8 cellular contexts compared by ENCODE assay signal in genomic region chr1:226736908-226737818, GRCh38. TPM values are rescaled to one million over a fixed set of nuclear protein-coding genes. Genes with fewer than 3 reads are reported as not detected.
DNase-seq lines count a peak whose midpoint lies in the region; ATAC-seq, FAIRE-seq and TF ChIP-seq lines count a peak whose summit lies in the region.

No MANE protein-coding gene starts in this region.

- H2AK9ac ChIP-seq in IMR-90 (replicated peaks; ENCODE audit: low read depth, low read length, poor library complexity), result peak overlapping the region; percentile 22

- no peaks in the 10 kb centered on the region for H3K79me2 ChIP-seq in H1 (ENCODE audit: control insufficient read depth in 1 of 2, insufficient read depth in 2 of 2, low read length in 2 of 2)

- BruUV-seq in IMR-90 (replicated peaks; lab: Mats Ljungman, UMichigan), result no TSS peak

- no peak overlapping the region for H4K5ac ChIP-seq in IMR-90 (ENCODE audit: low read depth, low read length)
- H4K5ac ChIP-seq in H1 (ENCODE audit: insufficient read length, low read depth, low read length), result no peak overlapping the region

- no peak for TF ChIP-seq RAD21 in IMR-90 (IDR thresholded peaks at IDR 0.05; ENCODE audit: low read length)
- TF ChIP-seq RAD21 in H1 (IDR thresholded peaks at IDR 0.05 in 1 of 2, conservative IDR thresholded peaks at IDR 0.05 in 1 of 2; ENCODE audit: low read depth in 2 of 2, low read length in 2 of 2), result peak in 1 of 2 experiments; percentile 3; a peak in 2 of 4 replicates

- peaks cover 56% of the 10 kb centered on the region for H3K4me1 Mint-ChIP-seq in CD4-positive, alpha-beta T cell (ENCODE audit: low read depth)
- peaks cover 40% of the 10 kb centered on the region for H3K4me1 Mint-ChIP-seq in memory B cell

- CTCF ChIA-PET in CD4-positive, alpha-beta T cell (lab: Charles Lee), result interaction anchor here (1.1 to 2.5 kb wide), 4 partner anchors 49 to 111 kb away, joined by 3 to 10 read pairs (median 5); no protein-coding TSS in a partner anchor
- CTCF ChIA-PET in IMR-90 (lab: Yijun Ruan, JAX) (no interaction called here), H1 (lab: Charles Lee; ENCODE audit: partially characterized antibody) (interaction anchor here (0.6 to 2.0 kb wide), 11 partner anchors 9 to 104 kb away, joined by 3 to 7 read pairs (median 3); no protein-coding TSS in a partner anchor)

- in situ Hi-C loops in IMR-90 (cut with MboI; ENCODE audit: low sequenced_read_pairs), result loop anchor here (10.0 kb wide), 1 partner anchor 102 kb away; no protein-coding TSS in a partner anchor

- ATAC-seq in CD4-positive, alpha-beta T cell (ENCODE audit: poor library complexity), result peak; percentile 6
- peak; percentile 43 for ATAC-seq in GM19395 (IDR thresholded peaks at IDR 0.05; ENCODE audit: unreplicated experiment)
- ATAC-seq in IMR-90 (ENCODE audit: low read depth), result peak; percentile 73
- ATAC-seq in memory B cell (ENCODE audit: low read depth), result peak; percentile 75

- DNase-seq in CD4-positive, alpha-beta T cell, result peak in 9 of 10 experiments; percentile 38 to 61 (median 48)
- DNase-seq in IMR-90 (peak; percentile 23), H1 (ENCODE audit: low read depth in 1 of 2, low spot score in 2 of 2) (peak in 1 of 2 experiments; percentile 71), memory B cell (ENCODE audit: low spot score in 2 of 2) (peak; percentile 51 to 54), substantia nigra (lab: John Stamatoyannopoulos, UW) (peak in 42 of 49 donors; percentile 38 to 84 (median 62)), RCC 7860 (ENCODE audit: low spot score) (no peak)
- peak; percentile 55 to 67 for DNase-seq in activated CD4-positive, alpha-beta T cell treated with anti-CD3 and anti-CD28 coated beads, Interleukin-2, amount 50 U/mL, for 48 hours

- H4K91ac ChIP-seq in IMR-90 (ENCODE audit: insufficient read depth, low read depth, low read length) (0 out of 2 replicates have a peak overlapping the region, but pooled peaks have one; percentile 8), H1 (replicated peaks; ENCODE audit: insufficient read length, low read length) (peak overlapping the region; percentile 67)

- H3K9ac ChIP-seq in IMR-90 (ENCODE audit: low read depth, low read length) (peak overlapping the region; percentile 46; the same call in 1 of the 2 replicates), H1 (replicated peaks in 1 of 4; ENCODE audit: extremely low read depth in 1 of 4, low read depth in 3 of 4, low read length in 3 of 4) (no peak overlapping the region; a peak in 2 of 7 replicates)

- TF ChIP-seq POLR2A in IMR-90 (IDR thresholded peaks at IDR 0.05; ENCODE audit: low read depth, low read length) (no peak), H1 (IDR thresholded peaks at IDR 0.05; ENCODE audit: control extremely low read depth in 1 of 2, low read depth in 2 of 2, low read length in 2 of 2) (no peak)

- TF ChIP-seq CTCF in CD4-positive, alpha-beta T cell (IDR thresholded peaks at IDR 0.05), result no peak
- no peak for TF ChIP-seq CTCF in IMR-90 (conservative IDR thresholded peaks at IDR 0.05; ENCODE audit: low read depth, low read length)
- no peak for TF ChIP-seq CTCF in H1 (IDR thresholded peaks at IDR 0.05; ENCODE audit: control extremely low read depth in 1 of 3, insufficient read depth in 1 of 3, low read depth in 1 of 3, low read length in 3 of 3)

- H4K20me1 ChIP-seq in IMR-90 (ENCODE audit: insufficient read depth, low read length), result no peaks in the 10 kb centered on the region; the same call in 1 of the 2 replicates
- no peaks in the 10 kb centered on the region for H4K20me1 ChIP-seq in H1 (replicated peaks in 1 of 2; ENCODE audit: control insufficient read depth in 1 of 2, insufficient read depth in 2 of 2, low read length in 2 of 2)

- peak overlapping the region; percentile 95 for H3K27ac Mint-ChIP-seq in CD4-positive, alpha-beta T cell
- H3K27ac Mint-ChIP-seq in memory B cell, result no peak overlapping the region

- H2BK120ac ChIP-seq in IMR-90 (ENCODE audit: low read depth, low read length) (no peak overlapping the region), H1 (replicated peaks; ENCODE audit: low read depth, low read length) (no peak overlapping the region)

- 11% methylated on average over 44 of the region's 89 CpGs; no CpG with 5 or more reads in 1 of the 2 experiments for WGBS in IMR-90 (ENCODE audit: extremely low coverage in 2 of 2, insufficient read length in 1 of 2), 2 experiments
- 1% methylated on average over 54 of the region's 89 CpGs; no CpG with 5 or more reads in 1 of the 2 experiments for WGBS in H1 (ENCODE audit: extremely low coverage in 1 of 2, insufficient coverage in 1 of 2, insufficient read length in 1 of 2, insufficient replicate concordance in 2 of 2, low coverage in 1 of 2, low lambda C conversion rate in 2 of 2, missing lambda C conversion rate in 1 of 2), 2 experiments

- H3K23ac ChIP-seq in IMR-90 (ENCODE audit: low read depth, low read length), result no peak overlapping the region
- H3K23ac ChIP-seq in H1 (ENCODE audit: insufficient read length), result no peak overlapping the region

- H3K56ac ChIP-seq in IMR-90 (ENCODE audit: extremely low read depth, insufficient read depth, low read length) (no peak overlapping the region), H1 (replicated peaks; ENCODE audit: insufficient read length, low read depth, low read length) (no peak overlapping the region)

- H3K27me3 Mint-ChIP-seq in CD4-positive, alpha-beta T cell, result peaks cover 7% of the 10 kb centered on the region
- H3K27me3 Mint-ChIP-seq in memory B cell, result no peaks in the 10 kb centered on the region

- H3K4me2 ChIP-seq in IMR-90 (ENCODE audit: low read depth, low read length), result peak overlapping the region; percentile 95
- peak overlapping the region; percentile 88 to 98 for H3K4me2 ChIP-seq in H1 (ENCODE audit: insufficient read depth in 1 of 2, low read depth in 2 of 2, low read length in 2 of 2)

- no peak overlapping the region for H3K4ac ChIP-seq in IMR-90 (ENCODE audit: low read depth, low read length)
- H3K4ac ChIP-seq in H1 (replicated peaks; ENCODE audit: insufficient read length, low read depth, low read length), result no peak overlapping the region

- H3K18ac ChIP-seq in IMR-90 (ENCODE audit: low read depth, low read length), result no peak overlapping the region
- H3K18ac ChIP-seq in H1 (ENCODE audit: extremely low read depth, low read length), result no peak overlapping the region; the same call in 1 of the 2 replicates

- H3K14ac ChIP-seq in IMR-90 (replicated peaks; ENCODE audit: low read depth, low read length), result no peak overlapping the region; the same call in 1 of the 2 replicates
- H3K14ac ChIP-seq in H1 (ENCODE audit: insufficient read length), result no peak overlapping the region

- H3K36me3 ChIP-seq in IMR-90 (ENCODE audit: control insufficient read depth, insufficient read depth, low read length) (peaks cover 9% of the 10 kb centered on the region; the same call in 1 of the 2 replicates), H1 (ENCODE audit: control insufficient read depth in 2 of 4, insufficient read depth in 4 of 4, low read length in 3 of 4) (no peaks in the 10 kb centered on the region)

- H3K4me3 Mint-ChIP-seq in CD4-positive, alpha-beta T cell, result peak overlapping the region; percentile 98
- peak overlapping the region; percentile 92 for H3K4me3 Mint-ChIP-seq in memory B cell

- H3K4me1 ChIP-seq in IMR-90 (ENCODE audit: control insufficient read depth, insufficient read depth, low read length) (peaks cover 2% of the 10 kb centered on the region; the same call in 1 of the 2 replicates), H1 (replicated peaks in 1 of 4; ENCODE audit: control insufficient read depth in 3 of 4, insufficient read depth in 4 of 4, low read length in 3 of 4) (peaks cover 5 to 24% (median 12%) of the 10 kb centered on the region in 4 experiments; a peak in 6 of 7 replicates)

- H3K27me3 ChIP-seq in CD4-positive, alpha-beta T cell (ENCODE audit: control insufficient read depth, insufficient read depth, low read length), result no peaks in the 10 kb centered on the region
- H3K27me3 ChIP-seq in IMR-90 (ENCODE audit: control insufficient read depth, insufficient read depth, low read length) (peaks cover 2% of the 10 kb centered on the region; the same call in 1 of the 2 replicates), H1 (replicated peaks in 1 of 4; ENCODE audit: control insufficient read depth in 3 of 4, extremely low read depth in 1 of 4, insufficient read depth in 3 of 4, low read length in 3 of 4) (peaks cover 0 to 65% (median 45%) of the 10 kb centered on the region in 4 experiments; a peak in 6 of 7 replicates)

- H3K27ac ChIP-seq in CD4-positive, alpha-beta T cell (ENCODE audit: low read depth, low read length), result peak overlapping the region; percentile 92
- H3K27ac ChIP-seq in IMR-90 (ENCODE audit: insufficient read depth, low read length) (peak overlapping the region; percentile 10; the same call in 1 of the 2 replicates), H1 (ENCODE audit: low read depth, low read length) (no peak overlapping the region), substantia nigra (ENCODE audit: low read depth, low read length, poor library complexity, severe bottlenecking) (peak overlapping the region; percentile 99)

- POLR2A ChIA-PET in CD4-positive, alpha-beta T cell (lab: Charles Lee), result interaction anchor here (0.6 to 4.9 kb wide), 12 partner anchors 18 to 103 kb away, joined by 3 to 26 read pairs (median 6); no protein-coding TSS in a partner anchor
- POLR2A ChIA-PET in IMR-90 (lab: Charles Lee; ENCODE audit: unreplicated experiment), result no interaction called here
- POLR2A ChIA-PET in H1 (lab: Charles Lee; ENCODE audit: partially characterized antibody), result interaction anchor here (1.2 kb wide), 1 partner anchor 217 kb away, joined by 3 read pairs; no protein-coding TSS in a partner anchor

- peak overlapping the region; percentile 70 for H3K4me3 ChIP-seq in IMR-90 (ENCODE audit: insufficient read depth, low read depth, low read length)
- H3K4me3 ChIP-seq in H1 (ENCODE audit: extremely low read depth in 1 of 4, insufficient read depth in 2 of 4, low read depth in 3 of 4, low read length in 4 of 4), result peak overlapping the region; percentile 33 to 66 (median 56)

- H3K9me1 ChIP-seq in IMR-90 (ENCODE audit: insufficient read depth, low read length), result no peaks in the 10 kb centered on the region

- H3K9me3 ChIP-seq in CD4-positive, alpha-beta T cell (ENCODE audit: control insufficient read depth, low read length), result no peaks in the 10 kb centered on the region
- no peaks in the 10 kb centered on the region for H3K9me3 ChIP-seq in IMR-90 (ENCODE audit: control insufficient read depth, insufficient read depth, low read length)
- no peaks in the 10 kb centered on the region for H3K9me3 ChIP-seq in H1 (ENCODE audit: insufficient read depth in 2 of 2, low read depth in 1 of 2, low read length in 1 of 2)

- H2BK12ac ChIP-seq in H1 (ENCODE audit: low read depth, low read length), result 0 out of 2 replicates have a peak overlapping the region, but pooled peaks have one; percentile 92

- TF ChIP-seq EP300 in H1 (IDR thresholded peaks at IDR 0.05; ENCODE audit: borderline replicate concordance in 1 of 2, low read depth in 2 of 2, low read length in 2 of 2), result no peak

- dilution Hi-C loops in IMR-90 (cut with HindIII; ENCODE audit: low sequenced_read_pairs, unreplicated experiment), result no loop called here

- FAIRE-seq in H1 (lab: Jason Lieb, UNC) (no peak), RCC 7860 (lab: Jason Lieb, UNC) (no peak)

- peaks cover 26% of the 10 kb centered on the region for H3K23me2 ChIP-seq in H1 (ENCODE audit: low read depth, low read length)

- peaks cover 70% of the 10 kb centered on the region for H3K36me3 Mint-ChIP-seq in CD4-positive, alpha-beta T cell (ENCODE audit: low read depth)
- peaks cover 12% of the 10 kb centered on the region for H3K36me3 Mint-ChIP-seq in memory B cell

- intact Hi-C loops in CD4-positive, alpha-beta T cell (cut with DNase I, micrococcal nuclease), result loop anchor here in 1 of 2 experiments (5.0 to 10.0 kb wide), 3 partner anchors 35 to 85 kb away; no protein-coding TSS in a partner anchor
- intact Hi-C loops in IMR-90 (cut with micrococcal nuclease), result loop anchor here (5.0 kb wide), 2 partner anchors 75 to 85 kb away; no protein-coding TSS in a partner anchor

- H4K8ac ChIP-seq in IMR-90 (ENCODE audit: low read depth in 2 of 2, low read length in 2 of 2) (peak overlapping the region in 1 of 2 experiments; percentile 43; a peak in 1 of 4 replicates), H1 (ENCODE audit: extremely low read depth, insufficient read depth, low read length) (peak overlapping the region; percentile 91)

- H2BK20ac ChIP-seq in IMR-90 (ENCODE audit: low read depth, low read length), result no peak overlapping the region
- H2BK20ac ChIP-seq in H1 (ENCODE audit: low read length), result 0 out of 2 replicates have a peak overlapping the region, but pooled peaks have one; percentile 34

- H3K79me1 ChIP-seq in IMR-90 (ENCODE audit: low read depth in 1 of 2, low read length in 2 of 2), result no peaks in the 10 kb centered on the region; a peak in 1 of 4 replicates
- H3K79me1 ChIP-seq in H1 (ENCODE audit: low read depth, low read length), result no peaks in the 10 kb centered on the region

- no peak overlapping the region for H2BK15ac ChIP-seq in IMR-90 (ENCODE audit: low read depth, low read length)
- H2BK15ac ChIP-seq in H1 (ENCODE audit: low read length), result no peak overlapping the region

- no peak overlapping the region for H2AK5ac ChIP-seq in IMR-90 (ENCODE audit: low read depth, low read length)
- no peak overlapping the region for H2AK5ac ChIP-seq in H1 (ENCODE audit: low read depth, low read length)

- H3K9me3 Mint-ChIP-seq in CD4-positive, alpha-beta T cell, result no peaks in the 10 kb centered on the region
- no peaks in the 10 kb centered on the region for H3K9me3 Mint-ChIP-seq in memory B cell

- H2BK5ac ChIP-seq in IMR-90 (ENCODE audit: low read depth, low read length, poor library complexity, severe bottlenecking) (no peak overlapping the region), H1 (ENCODE audit: low read depth, low read length) (no peak overlapping the region)

- peak overlapping the region; percentile 94 for H2AFZ ChIP-seq in IMR-90 (replicated peaks; ENCODE audit: low read length, poor library complexity)
- peak overlapping the region; percentile 43; the same call in 1 of the 2 replicates for H2AFZ ChIP-seq in H1 (ENCODE audit: low read length)

RNA-seq across cellular contexts. Expression of gene ITPKB, which starts 1.9 kb away (rescaled TPM):
- 100 to 1,000 TPM; 565 to 583 TPM for total RNA-seq in CD4-positive, alpha-beta T cell
- total RNA-seq in IMR-90 (2012; rRNA removed), result 0.72 and 0.83 TPM in 2 replicates
- 1.3 and 1.4 TPM in 2 replicates for polyA plus RNA-seq in IMR-90 (2012; rRNA removed)
- 0.87 and 1.7 TPM in 2 replicates for polyA plus RNA-seq in IMR-90 (2012; cell fraction: cytosol; rRNA removed)
- polyA plus RNA-seq in IMR-90 (2012; cell fraction: nucleus; rRNA removed; ENCODE audit: low replicate concordance), result 1.9 and 2.6 TPM in 2 replicates
- 4.2 and 4.8 TPM in 2 replicates for total RNA-seq in H1 (2021; fragmentation: NEBNext Ultra II Directional; extraction: Animal tissue kit (Norgen Biotek cat#: 25700))
- polyA plus RNA-seq in H1 (2011; rRNA removed), result 1.7 and 2.0 TPM in 2 replicates
- 1.9 TPM for polyA plus RNA-seq in H1 (2011; cell fraction: cytosol; rRNA removed)
- polyA plus RNA-seq in H1 (2011; cell fraction: nucleus; rRNA removed), result 3.6 TPM
- polyA plus RNA-seq in H1 (2012, experiment 1 of 2), result 3.0 to 3.4 TPM (median 3.2 TPM) in 4 replicates
- 3.4 TPM for polyA plus RNA-seq in H1 (2012, experiment 2 of 2)
- polyA plus RNA-seq in H1 (2013, experiment 1 of 2), result 2.3 TPM
- polyA plus RNA-seq in H1 (2013, experiment 2 of 2), result 2.4 TPM
- 3.7 and 4.3 TPM in 2 replicates for polyA minus RNA-seq in H1 (2011; rRNA and poly(A)+ RNA removed)
- polyA minus RNA-seq in H1 (2011; cell fraction: cytosol; rRNA and poly(A)+ RNA removed), result 4.2 TPM
- polyA minus RNA-seq in H1 (2011; cell fraction: nucleus; rRNA and poly(A)+ RNA removed), result 6.3 TPM

Comparison
In these comparisons a context has a peak if more than half of its experiments do, and no peak if none do; other contexts are left out.
1. ATAC-seq: peak in every context shown above with its lines; median percentile 75 in memory B cell; 73 in IMR-90; 43 in GM19395; 6 in CD4-positive, alpha-beta T cell.
2. RNA of gene ITPKB, which starts 1.9 kb away (total RNA-seq): 565 to 583 TPM in CD4-positive, alpha-beta T cell; 4.2 to 4.8 TPM in H1 and 0.72 to 0.83 TPM in IMR-90; every median in the first group is over 10 times any median in the second.